21 cellular contexts compared by ENCODE assay signal in genomic region chr9:135734616-135735144, GRCh38. TPM values are rescaled to one million over a fixed set of nuclear protein-coding genes. Genes with fewer than 3 reads are reported as not detected.
DNase-seq lines count a peak whose midpoint lies in the region; ATAC-seq and TF ChIP-seq lines count a peak whose summit lies in the region.
"Had no signal": no experiment of that assay in that cellular context is flagged by ENCODE, and none has a peak within 500 bp of the region (broad histone marks: within the 10 kb centered on the region; RNA-seq: fewer than 3 reads in every experiment).

No MANE protein-coding gene starts in this region.

- no peak for TF ChIP-seq CTCF in Panc1 (IDR thresholded peaks at IDR 0.05)
- TF ChIP-seq CTCF in neural progenitor cell (IDR thresholded peaks at IDR 0.05) = no peak
- TF ChIP-seq CTCF in brain microvascular endothelial cell (IDR thresholded peaks at IDR 0.05; ENCODE audit: low read depth, low read length, missing control alignments) = no peak

- H3K4me3 ChIP-seq in H7 (ENCODE audit: insufficient read depth, low read depth, low read length) = no peak overlapping the region
- no peak overlapping the region for H3K4me3 ChIP-seq in Panc1 (ENCODE audit: low read depth in 2 of 2, low read length in 2 of 2)
- no peak overlapping the region for H3K4me3 ChIP-seq in neural progenitor cell
- H3K4me3 ChIP-seq in brain microvascular endothelial cell (ENCODE audit: low read depth, low read length) = no peak overlapping the region
- H3K4me3 ChIP-seq: BLaER1, GM12878, GM23248 had no signal

- BruUV-seq in Panc1 (replicated peaks; lab: Mats Ljungman, UMichigan) = no TSS peak

- H3K27ac ChIP-seq in Panc1 (ENCODE audit: low read length) (no peak overlapping the region), neural progenitor cell (no peak overlapping the region), brain microvascular endothelial cell (no peak overlapping the region)
- H3K27ac ChIP-seq: 22Rv1, BLaER1, GM23248 had no signal

- no peak overlapping the region for H3K9ac ChIP-seq in neural progenitor cell
- H3K9ac ChIP-seq: BLaER1, GM23248 had no signal

- H3K36me3 Mint-ChIP-seq in neural progenitor cell = no peaks in the 10 kb centered on the region
- H3K36me3 Mint-ChIP-seq: CD14-positive monocyte; CD4-positive, alpha-beta memory T cell had no signal

- no peak overlapping the region for H2AFZ ChIP-seq in neural progenitor cell (replicated peaks)
- H2AFZ ChIP-seq: GM23248 had no signal

- peak; percentile 29 for DNase-seq in DMS53 (lab: John Stamatoyannopoulos, UW)
- DNase-seq in DMS53 treated with DMSO at 0.1 percent for 48 hours (lab: John Stamatoyannopoulos, UW; ENCODE audit: unreplicated experiment) = no peak
- DNase-seq in H7 = peak; percentile 72
- no peak for DNase-seq in Panc1 (ENCODE audit: low read depth, low spot score)
- DNase-seq in neural progenitor cell (ENCODE audit: low spot score) = no peak
- no peak for DNase-seq in brain microvascular endothelial cell
- no peak for DNase-seq in NK-92 (lab: John Stamatoyannopoulos, UW; ENCODE audit: unreplicated experiment)
- DNase-seq: DMS153, DND-41, EL, GM23248, H9 had no signal

- H3K27me3 ChIP-seq in H7 (ENCODE audit: control insufficient read depth, insufficient read depth, low read length) (peaks cover 2% of the 10 kb centered on the region; the same call in 1 of the 2 replicates), Panc1 (ENCODE audit: control insufficient read depth, insufficient read depth, low read length) (no peaks in the 10 kb centered on the region), neural progenitor cell (peaks cover 24% of the 10 kb centered on the region), brain microvascular endothelial cell (replicated peaks) (peaks cover 11% of the 10 kb centered on the region)

- no peaks in the 10 kb centered on the region for H3K79me2 ChIP-seq in neural progenitor cell (ENCODE audit: low read depth)

- no peaks in the 10 kb centered on the region for H3K36me3 ChIP-seq in H7 (replicated peaks; ENCODE audit: control insufficient read depth, insufficient read depth, low read length)
- no peaks in the 10 kb centered on the region for H3K36me3 ChIP-seq in Panc1 (ENCODE audit: control insufficient read depth, insufficient read depth, low read length)
- no peaks in the 10 kb centered on the region for H3K36me3 ChIP-seq in neural progenitor cell
- H3K36me3 ChIP-seq in brain microvascular endothelial cell (replicated peaks) = no peaks in the 10 kb centered on the region
- H3K36me3 ChIP-seq: BLaER1 had no signal

- peak overlapping the region; percentile 30 for H3K4me3 Mint-ChIP-seq in neural progenitor cell
- H3K4me3 Mint-ChIP-seq: CD14-positive monocyte; CD4-positive, alpha-beta memory T cell; H9 had no signal

- peaks cover 2% of the 10 kb centered on the region for H3F3A ChIP-seq in neural progenitor cell (ENCODE audit: low read depth)

- peaks cover 19% of the 10 kb centered on the region for H3K9me3 Mint-ChIP-seq in neural progenitor cell

- in situ Hi-C loops in Panc1 (cut with HindIII; ENCODE audit: low pct_unique_long_range_greater_than_20kb, low sequenced_read_pairs) (no loop called here), brain microvascular endothelial cell (cut with HindIII; ENCODE audit: low pct_ligation_motif_present, low sequenced_read_pairs) (no loop called here)

- H4K20me1 ChIP-seq in neural progenitor cell (ENCODE audit: low read depth) = no peaks in the 10 kb centered on the region
- H4K20me1 ChIP-seq: BLaER1 had no signal

- H3K4me2 ChIP-seq in neural progenitor cell = no peak overlapping the region
- H3K4me2 ChIP-seq: BLaER1 had no signal

- CTCF ChIA-PET in Panc1 (lab: Charles Lee) = no interaction called here

- H3K9me3 ChIP-seq in Panc1 (ENCODE audit: control insufficient read depth, insufficient read depth, low read depth, low read length) = no peaks in the 10 kb centered on the region
- no peaks in the 10 kb centered on the region for H3K9me3 ChIP-seq in neural progenitor cell (ENCODE audit: low read depth)

- intact Hi-C loops in Panc1 (cut with micrococcal nuclease; ENCODE audit: unreplicated experiment) = no loop called here

- H3K4me1 Mint-ChIP-seq in neural progenitor cell = peaks cover 2% of the 10 kb centered on the region
- H3K4me1 Mint-ChIP-seq: CD14-positive monocyte; CD4-positive, alpha-beta memory T cell had no signal

- ATAC-seq in Panc1 (0 out of 2 replicates have a peak, but pooled peaks have one; percentile 25), GM21529 (IDR thresholded peaks at IDR 0.05; ENCODE audit: unreplicated experiment) (no peak)
- ATAC-seq: GM12878 had no signal

- H3K27ac Mint-ChIP-seq in neural progenitor cell = no peak overlapping the region
- H3K27ac Mint-ChIP-seq: CD14-positive monocyte; CD4-positive, alpha-beta memory T cell; H9 had no signal

- H3K4me1 ChIP-seq in Panc1 (ENCODE audit: control insufficient read depth, insufficient read depth, low read length) (no peaks in the 10 kb centered on the region), neural progenitor cell (no peaks in the 10 kb centered on the region)

- POLR2A ChIA-PET in Panc1 (lab: Charles Lee) = no interaction called here

- peaks cover 28% of the 10 kb centered on the region for H3K27me3 Mint-ChIP-seq in neural progenitor cell (ENCODE audit: insufficient read depth, low read depth)

RNA-seq across cellular contexts. Expression of gene KCNT1, which starts 32.7 kb away (rescaled TPM):
- 0.10 TPM in 1 of 2 replicates, not detected in the other for total RNA-seq in H7 (2014; rRNA removed; shearing (Covaris generic))
- total RNA-seq in Panc1 (2021; ENCODE audit: unreplicated experiment) (not detected), neural progenitor cell (ENCODE audit: low replicate concordance) (not detected in 2 replicates)
- 0.11 TPM for polyA plus RNA-seq in Panc1 (2012; ENCODE audit: insufficient read length)
- total RNA-seq: A673, G401, GM12878, GM23248 had no signal
- polyA plus RNA-seq: AG04450, CD14-positive monocyte, GM12878, GM23248 had no signal

RNA-seq across cellular contexts. Expression of gene SOHLH1, which starts 35.4 kb away (rescaled TPM):
- total RNA-seq in H7 (2014; rRNA removed; shearing (Covaris generic)) = not detected in 2 replicates
- not detected for total RNA-seq in Panc1 (2021; ENCODE audit: unreplicated experiment)
- polyA plus RNA-seq in Panc1 (2012; ENCODE audit: insufficient read length) = not detected
- not detected in 2 replicates for total RNA-seq in neural progenitor cell (ENCODE audit: low replicate concordance)
- total RNA-seq: A673; CD4-positive, alpha-beta memory T cell; G401; GM12878; GM23248; H9 had no signal
- polyA plus RNA-seq: AG04450; CD14-positive monocyte; CD4-positive, alpha-beta memory T cell; GM12878; GM23248 had no signal

Comparison
In these comparisons a context has a peak if more than half of its experiments do, and no peak if none do; other contexts are left out.
1. DNase-seq: peak in DMS53 (single experiment) and H7 (single experiment); none in DMS53 treated with DMSO at 0.1 percent for 48 hours (single experiment), Panc1 (single experiment), neural progenitor cell (single experiment), brain microvascular endothelial cell (single experiment) and NK-92 (single experiment).